Comparison of ENCODE assay signal across 8 cellular contexts in genomic region chr6:34655876-34656377, GRCh38. TPM values are rescaled to one million over a fixed set of nuclear protein-coding genes. Genes with fewer than 3 reads are reported as not detected.
DNase-seq lines count a peak whose midpoint lies in the region; ATAC-seq and TF ChIP-seq lines count a peak whose summit lies in the region.
"Not testable (repeated sequence)": the region's sequence is repeated elsewhere in the genome, so short reads cannot be mapped to it uniquely, and the experiment has no call there.

No MANE protein-coding gene starts in this region.

- peak overlapping the region; percentile 95 for H3K27ac Mint-ChIP-seq in activated CD4-positive, alpha-beta memory T cell treated with anti-CD3 and anti-CD28 coated beads, Interleukin-2, amount 10 ng/mL, durations not matched to agents 7 days and 5 days
- H3K27ac Mint-ChIP-seq in brain: peak overlapping the region in 3 of 5 experiments; percentile 44 to 95 (median 92)

- not testable (repeated sequence) for H3K36me3 ChIP-seq in MM.1S (replicated peaks; ENCODE audit: insufficient read depth, low read length)
- H3K36me3 ChIP-seq in gastroesophageal sphincter (peaks cover 0 to 10% of the 10 kb centered on the region in 2 donors), muscle layer of colon (ENCODE audit: insufficient read depth, low read length) (peaks cover 10% of the 10 kb centered on the region), spleen (peaks cover 0 to 29% (median 8%) of the 10 kb centered on the region in 6 donors)

- H3K4me3 ChIP-seq in MM.1S (ENCODE audit: low read length) (peak overlapping the region; percentile 19), spleen (peak overlapping the region in 1 of 8 donors; percentile 62)
- H3K4me3 ChIP-seq in gastroesophageal sphincter; muscle layer of colon (ENCODE audit: low read depth in 1 of 2, low read length in 2 of 2): not testable (repeated sequence)

- not testable (repeated sequence) for H3K9me3 Mint-ChIP-seq in activated CD4-positive, alpha-beta memory T cell treated with anti-CD3 and anti-CD28 coated beads, Interleukin-2, amount 10 ng/mL, durations not matched to agents 7 days and 5 days; brain

- TF ChIP-seq EP300 in gastroesophageal sphincter (IDR thresholded peaks at IDR 0.05): not testable (repeated sequence)

- CTCF ChIA-PET in activated CD4-positive, alpha-beta memory T cell treated with anti-CD3 and anti-CD28 coated beads, Interleukin-2, amount 10 ng/mL, durations not matched to agents 7 days and 5 days (lab: Charles Lee): interaction anchor here (0.7 to 5.8 kb wide), 5 partner anchors 17 to 230 kb away, joined by 3 to 46 read pairs (median 6); no protein-coding TSS in a partner anchor

- H3K9me2 ChIP-seq in MM.1S (replicated peaks; ENCODE audit: insufficient read depth, low read length): not testable (repeated sequence)

- TF ChIP-seq POLR2A in gastroesophageal sphincter (IDR thresholded peaks at IDR 0.05); spleen (IDR thresholded peaks at IDR 0.05): not testable (repeated sequence)

- H3K4me3 Mint-ChIP-seq in activated CD4-positive, alpha-beta memory T cell treated with anti-CD3 and anti-CD28 coated beads, Interleukin-2, amount 10 ng/mL, durations not matched to agents 7 days and 5 days: peak overlapping the region; percentile 67
- peak overlapping the region in 4 of 5 experiments; percentile 18 to 85 (median 56) for H3K4me3 Mint-ChIP-seq in brain

- H4K20me1 ChIP-seq in MM.1S (ENCODE audit: insufficient read depth, low read length): not testable (repeated sequence)

- WGBS in gastroesophageal sphincter (ENCODE audit: low coverage in 1 of 2), 2 donors: 64 to 81% methylated on average over 8 to 11 of the region's 11 CpGs
- WGBS in spleen, 5 donors: 50 to 74% (median 64%) methylated on average over 11 of the region's 11 CpGs

- peaks cover 38% of the 10 kb centered on the region for H3F3A ChIP-seq in MM.1S (ENCODE audit: insufficient read depth, low read length)

- H3K36me3 Mint-ChIP-seq in activated CD4-positive, alpha-beta memory T cell treated with anti-CD3 and anti-CD28 coated beads, Interleukin-2, amount 10 ng/mL, durations not matched to agents 7 days and 5 days (ENCODE audit: low read depth): peaks cover 41% of the 10 kb centered on the region
- H3K36me3 Mint-ChIP-seq in brain: peaks cover 23% of the 10 kb centered on the region

- peaks cover 67% of the 10 kb centered on the region for H3K79me2 ChIP-seq in MM.1S (ENCODE audit: low read length)

- peaks cover 53% of the 10 kb centered on the region for H3K4me1 Mint-ChIP-seq in activated CD4-positive, alpha-beta memory T cell treated with anti-CD3 and anti-CD28 coated beads, Interleukin-2, amount 10 ng/mL, durations not matched to agents 7 days and 5 days
- H3K4me1 Mint-ChIP-seq in brain: peaks cover 40% of the 10 kb centered on the region

- not testable (repeated sequence) for DNase-seq in MM.1S; activated CD4-positive, alpha-beta memory T cell treated with anti-CD3 and anti-CD28 coated beads, Interleukin-2, amount 10 ng/mL, durations not matched to agents 7 days and 5 days; spleen

- H3K4me1 ChIP-seq in MM.1S (ENCODE audit: low read length) (peaks cover 39% of the 10 kb centered on the region), gastroesophageal sphincter (peaks cover 17 to 51% (median 20%) of the 10 kb centered on the region in 3 donors), muscle layer of colon (ENCODE audit: insufficient read depth, low read length) (peaks cover 31% of the 10 kb centered on the region), spleen (peaks cover 29 to 71% (median 43%) of the 10 kb centered on the region in 6 donors)

- H3K27me3 Mint-ChIP-seq in activated CD4-positive, alpha-beta memory T cell treated with anti-CD3 and anti-CD28 coated beads, Interleukin-2, amount 10 ng/mL, durations not matched to agents 7 days and 5 days; brain: not testable (repeated sequence)

- POLR2A ChIA-PET in activated CD4-positive, alpha-beta memory T cell treated with anti-CD3 and anti-CD28 coated beads, Interleukin-2, amount 10 ng/mL, durations not matched to agents 7 days and 5 days (lab: Charles Lee): interaction anchor here (1.6 to 6.8 kb wide), 7 partner anchors 9 to 232 kb away, joined by 4 to 191 read pairs (median 15); partner anchors contain the start of genes ANKS1A, ILRUN, SNRPC and TAF11

- not testable (repeated sequence) for H3K27me3 ChIP-seq in MM.1S (replicated peaks; ENCODE audit: insufficient read depth, low read length); gastroesophageal sphincter; muscle layer of colon (ENCODE audit: control insufficient read depth in 1 of 2, insufficient read depth in 2 of 2, low read length in 2 of 2); spleen (replicated peaks in 1 of 7)

- H3K9me3 ChIP-seq in MM.1S (replicated peaks; ENCODE audit: insufficient read depth, low read length); gastroesophageal sphincter; muscle layer of colon (ENCODE audit: low read length); spleen: not testable (repeated sequence)

- H3K9ac ChIP-seq in MM.1S (ENCODE audit: low read length): peak overlapping the region; percentile 79
- H3K9ac ChIP-seq in muscle layer of colon (ENCODE audit: low read length): not testable (repeated sequence)

- H3K27ac ChIP-seq in 22Rv1 (peak overlapping the region; percentile 94), MM.1S (ENCODE audit: low read length) (peak overlapping the region; percentile 98), gastroesophageal sphincter (peak overlapping the region; percentile 85 to 100 (median 91)), muscle layer of colon (ENCODE audit: low read depth, low read length) (peak overlapping the region; percentile 77), spleen (peak overlapping the region; percentile 83 to 92 (median 86))

- intact Hi-C loops in spleen (cut with DNase I; ENCODE audit: low total_unique reads): not testable (repeated sequence)

- H2AFZ ChIP-seq in MM.1S (ENCODE audit: low read length): 0 out of 2 replicates have a peak overlapping the region, but pooled peaks have one; percentile 29

- ATAC-seq in GM18867 (IDR thresholded peaks at IDR 0.05; ENCODE audit: unreplicated experiment): peak; percentile 0
- ATAC-seq in gastroesophageal sphincter: not testable (repeated sequence)

- not testable (repeated sequence) for TF ChIP-seq CTCF in 22Rv1 (IDR thresholded peaks at IDR 0.05); MM.1S (IDR thresholded peaks at IDR 0.05; ENCODE audit: low read length); brain (conservative IDR thresholded peaks at IDR 0.05); gastroesophageal sphincter (IDR thresholded peaks at IDR 0.05); spleen (IDR thresholded peaks at IDR 0.05 in 8 of 11, conservative IDR thresholded peaks at IDR 0.05 in 3 of 11)

- H3K4me2 ChIP-seq in MM.1S (ENCODE audit: low read depth, low read length): peak overlapping the region; percentile 96

RNA-seq across cellular contexts. Expression of gene ILRUN, which starts 40.6 kb away (rescaled TPM):
- total RNA-seq in activated CD4-positive, alpha-beta memory T cell treated with anti-CD3 and anti-CD28 coated beads, Interleukin-2, amount 10 ng/mL, durations not matched to agents 7 days and 5 days: 10 to 100 TPM; 85.3 to 86.6 TPM
- 98.7 TPM for polyA plus RNA-seq in brain (ENCODE audit: insufficient read depth, low read depth, low replicate concordance)
- 100 to 1,000 TPM in 1 of 4 donors, 10 to 100 TPM in 3; 84.4 to 116 (median 96.6) TPM for total RNA-seq in gastroesophageal sphincter
- total RNA-seq in spleen: 10 to 100 TPM; 49.4 to 75.5 (median 64.2) TPM
- 10 to 100 TPM; 14.6 to 44.3 (median 19.2) TPM for polyA plus RNA-seq in spleen
